Comparison of ENCODE assay signal across 10 cellular contexts in genomic region chr22:39528080-39528661, GRCh38. TPM values are rescaled to one million over a fixed set of nuclear protein-coding genes. Genes with fewer than 3 reads are reported as not detected.
DNase-seq lines count a peak whose midpoint lies in the region; ATAC-seq and TF ChIP-seq lines count a peak whose summit lies in the region.
"Had no signal": no experiment of that assay in that cellular context is flagged by ENCODE, and none has a peak within 500 bp of the region (broad histone marks: within the 10 kb centered on the region; RNA-seq: fewer than 3 reads in every experiment).

No MANE protein-coding gene starts in this region.

- H3K9me3 Mint-ChIP-seq in activated naive CD4-positive, alpha-beta T cell treated with anti-CD3 and anti-CD28 coated beads for 36 hours = no peaks in the 10 kb centered on the region
- peaks cover 16% of the 10 kb centered on the region for H3K9me3 Mint-ChIP-seq in glutamatergic neuron (ENCODE audit: unreplicated experiment)

- H3K27me3 ChIP-seq in Panc1 (ENCODE audit: control insufficient read depth, insufficient read depth, low read length) (no peaks in the 10 kb centered on the region), thoracic aorta (replicated peaks; ENCODE audit: insufficient read depth) (no peaks in the 10 kb centered on the region), MG63 (no peaks in the 10 kb centered on the region)
- H3K27me3 ChIP-seq: pancreas had no signal

- H3K36me3 Mint-ChIP-seq in activated naive CD4-positive, alpha-beta T cell treated with anti-CD3 and anti-CD28 coated beads for 36 hours (ENCODE audit: low read depth) = peaks cover 40% of the 10 kb centered on the region
- no peaks in the 10 kb centered on the region for H3K36me3 Mint-ChIP-seq in glutamatergic neuron (ENCODE audit: unreplicated experiment)

- H3K27me3 Mint-ChIP-seq in activated naive CD4-positive, alpha-beta T cell treated with anti-CD3 and anti-CD28 coated beads for 36 hours (ENCODE audit: low read depth) = no peaks in the 10 kb centered on the region
- peaks cover 17% of the 10 kb centered on the region for H3K27me3 Mint-ChIP-seq in glutamatergic neuron (ENCODE audit: unreplicated experiment)

- peaks cover 79% of the 10 kb centered on the region for H3K4me1 Mint-ChIP-seq in activated naive CD4-positive, alpha-beta T cell treated with anti-CD3 and anti-CD28 coated beads for 36 hours (ENCODE audit: low read depth)
- H3K4me1 Mint-ChIP-seq in glutamatergic neuron (ENCODE audit: low read depth, unreplicated experiment) = peaks cover 49% of the 10 kb centered on the region

- H3K9me3 ChIP-seq in Panc1 (ENCODE audit: control insufficient read depth, insufficient read depth, low read depth, low read length) (no peaks in the 10 kb centered on the region), thoracic aorta (no peaks in the 10 kb centered on the region), MG63 (no peaks in the 10 kb centered on the region)
- H3K9me3 ChIP-seq: pancreas had no signal

- intact Hi-C loops in activated naive CD4-positive, alpha-beta T cell treated with anti-CD3 and anti-CD28 coated beads for 36 hours (cut with micrococcal nuclease) = loop anchor here (2.0 kb wide), 2 partner anchors 25 to 129 kb away; partner anchors contain the start of genes MIEF1 and TAB1
- intact Hi-C loops in Panc1 (cut with micrococcal nuclease; ENCODE audit: unreplicated experiment) = no loop called here

- in situ Hi-C loops in Panc1 (cut with HindIII; ENCODE audit: low pct_unique_long_range_greater_than_20kb, low sequenced_read_pairs) = no loop called here

- peak overlapping the region; percentile 92 for H3K27ac Mint-ChIP-seq in activated naive CD4-positive, alpha-beta T cell treated with anti-CD3 and anti-CD28 coated beads for 36 hours
- peak overlapping the region; percentile 98 for H3K27ac Mint-ChIP-seq in glutamatergic neuron (ENCODE audit: unreplicated experiment)

- peak overlapping the region; percentile 48; the same call in 1 of the 2 replicates for H3K27ac ChIP-seq in Panc1 (ENCODE audit: low read length)
- peak overlapping the region; percentile 17 to 41 for H3K27ac ChIP-seq in thoracic aorta

- peak overlapping the region; percentile 22 for H3K4me3 Mint-ChIP-seq in activated naive CD4-positive, alpha-beta T cell treated with anti-CD3 and anti-CD28 coated beads for 36 hours
- peak overlapping the region; percentile 82 for H3K4me3 Mint-ChIP-seq in glutamatergic neuron (ENCODE audit: unreplicated experiment)

- no peak for ATAC-seq in Panc1
- no peak for ATAC-seq in thoracic aorta (ENCODE audit: insufficient number of reproducible peaks, low FRiP score, low read depth)
- no peak for ATAC-seq in HG02840 (IDR thresholded peaks at IDR 0.05; ENCODE audit: low FRiP score, unreplicated experiment)
- ATAC-seq: pancreas had no signal

- H3K36me3 ChIP-seq in Panc1 (ENCODE audit: control insufficient read depth, insufficient read depth, low read length) (peaks cover 4% of the 10 kb centered on the region; the same call in 1 of the 2 replicates), thoracic aorta (peaks cover 18% of the 10 kb centered on the region), MG63 (peaks cover 50% of the 10 kb centered on the region)

- TF ChIP-seq CTCF in Panc1 (IDR thresholded peaks at IDR 0.05) = no peak
- no peak for TF ChIP-seq CTCF in glutamatergic neuron (IDR thresholded peaks at IDR 0.05; ENCODE audit: partially characterized antibody, unreplicated experiment)
- TF ChIP-seq CTCF in thoracic aorta (IDR thresholded peaks at IDR 0.05) = no peak

- POLR2A ChIA-PET in Panc1 (lab: Charles Lee) = interaction anchor here (1.4 kb wide), 1 partner anchor 8 kb away, joined by 8 read pairs; the partner anchor contains the start of gene ATF4

- no peak for DNase-seq in activated naive CD4-positive, alpha-beta T cell treated with anti-CD3 and anti-CD28 coated beads for 36 hours
- no peak for DNase-seq in activated naive CD4-positive, alpha-beta T cell (lab: John Stamatoyannopoulos, UW)
- DNase-seq in Panc1 (ENCODE audit: low read depth, low spot score) (no peak), glutamatergic neuron (peak; percentile 64), thoracic aorta (ENCODE audit: low spot score) (no peak), MG63 (no peak), GM19238 (ENCODE audit: insufficient read length, low spot score) (no peak)

- H3K4me1 ChIP-seq in Panc1 (ENCODE audit: control insufficient read depth, insufficient read depth, low read length) = peaks cover 44% of the 10 kb centered on the region
- H3K4me1 ChIP-seq in thoracic aorta (ENCODE audit: control insufficient read depth in 1 of 2, low read depth in 2 of 2) = peaks cover 38 to 86% of the 10 kb centered on the region in 2 donors

- CTCF ChIA-PET in activated naive CD4-positive, alpha-beta T cell treated with anti-CD3 and anti-CD28 coated beads for 36 hours (lab: Charles Lee) = interaction anchor here (0.8 to 11.1 kb wide), 18 partner anchors 8 to 508 kb away, joined by 3 to 208 read pairs (median 6); partner anchors contain the start of genes ATF4, MIEF1 and TAB1
- CTCF ChIA-PET in Panc1 (lab: Charles Lee) = interaction anchor here (0.9 to 1.5 kb wide), 2 partner anchors 32 to 92 kb away, joined by 4 to 13 read pairs; no protein-coding TSS in a partner anchor

- BruUV-seq in Panc1 (replicated peaks; lab: Mats Ljungman, UMichigan) = no TSS peak

- H3K4me3 ChIP-seq in Panc1 (ENCODE audit: low read depth in 2 of 2, low read length in 2 of 2) (no peak overlapping the region), thoracic aorta (peak overlapping the region; percentile 53), MG63 (no peak overlapping the region)

RNA-seq across cellular contexts. Expression of gene RPS19BP1, which starts 4.4 kb away (rescaled TPM):
- total RNA-seq in activated naive CD4-positive, alpha-beta T cell treated with anti-CD3 and anti-CD28 coated beads for 36 hours = 10 to 100 TPM; 52.0 to 56.2 TPM
- total RNA-seq in Panc1 (2021; ENCODE audit: unreplicated experiment) = 123 TPM
- polyA plus RNA-seq in Panc1 (2012; ENCODE audit: insufficient read length) = 144 TPM
- 59.6 TPM for total RNA-seq in glutamatergic neuron (ENCODE audit: unreplicated experiment)
- 10 to 100 TPM; 77.7 to 89.6 TPM for total RNA-seq in thoracic aorta
- 138 and 161 TPM in 2 replicates for total RNA-seq in MG63 (2014; rRNA removed; shearing (Covaris generic); ENCODE audit: low replicate concordance)

RNA-seq across cellular contexts. Expression of gene ATF4, which starts 7.8 kb away (rescaled TPM):
- 100 to 1,000 TPM; 589 to 609 TPM for total RNA-seq in activated naive CD4-positive, alpha-beta T cell treated with anti-CD3 and anti-CD28 coated beads for 36 hours
- total RNA-seq in Panc1 (2021; ENCODE audit: unreplicated experiment) (177 TPM), glutamatergic neuron (ENCODE audit: unreplicated experiment) (509 TPM), thoracic aorta (100 to 1,000 TPM; 301 to 320 TPM)
- polyA plus RNA-seq in Panc1 (2012; ENCODE audit: insufficient read length) = 378 TPM
- total RNA-seq in MG63 (2014; rRNA removed; shearing (Covaris generic); ENCODE audit: low replicate concordance) = 345 and 436 TPM in 2 replicates

RNA-seq across cellular contexts. Expression of gene MIEF1, which starts 26.1 kb away (rescaled TPM):
- total RNA-seq in activated naive CD4-positive, alpha-beta T cell treated with anti-CD3 and anti-CD28 coated beads for 36 hours = 10 to 100 TPM; 33.3 to 35.1 TPM
- total RNA-seq in Panc1 (2021; ENCODE audit: unreplicated experiment) (29.9 TPM), glutamatergic neuron (ENCODE audit: unreplicated experiment) (40.0 TPM), thoracic aorta (10 to 100 TPM; 18.8 to 36.9 TPM)
- polyA plus RNA-seq in Panc1 (2012; ENCODE audit: insufficient read length) = 22.4 TPM
- total RNA-seq in MG63 (2014; rRNA removed; shearing (Covaris generic); ENCODE audit: low replicate concordance) = 32.3 and 32.7 TPM in 2 replicates

RNA-seq across cellular contexts. Expression of gene CACNA1I, which starts 42.4 kb away (rescaled TPM):
- under 1 TPM; 0.27 to 0.31 TPM for total RNA-seq in activated naive CD4-positive, alpha-beta T cell treated with anti-CD3 and anti-CD28 coated beads for 36 hours
- total RNA-seq in Panc1 (2021; ENCODE audit: unreplicated experiment) (0.23 TPM), glutamatergic neuron (ENCODE audit: unreplicated experiment) (0.12 TPM), thoracic aorta (under 1 TPM; 0.14 to 0.21 TPM)
- 0.53 TPM for polyA plus RNA-seq in Panc1 (2012; ENCODE audit: insufficient read length)
- total RNA-seq in MG63 (2014; rRNA removed; shearing (Covaris generic); ENCODE audit: low replicate concordance) = not detected in 2 replicates
- total RNA-seq: bronchial epithelial cell had no signal
